28 cellular contexts compared by ENCODE assay signal in the genomic region with DNA sequence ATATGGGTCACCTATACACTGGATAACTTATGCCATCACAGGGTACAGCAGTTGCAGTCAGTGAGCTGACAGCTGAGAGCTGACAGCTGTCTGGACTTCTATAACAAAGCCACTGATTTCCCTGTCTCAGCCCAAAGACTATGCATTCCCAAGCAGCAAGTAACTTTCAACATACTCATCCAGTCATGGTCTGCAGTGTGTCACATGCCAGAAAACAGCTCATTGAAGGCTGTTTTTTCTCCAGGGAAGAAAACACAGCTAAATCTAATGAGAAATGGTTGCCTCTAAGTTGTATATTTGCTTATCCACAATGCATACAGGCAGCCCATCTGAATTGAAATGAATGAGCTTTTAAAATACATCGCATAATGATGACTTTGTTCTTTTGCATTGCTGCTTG. TPM values are rescaled to one million over a fixed set of nuclear protein-coding genes. Genes with fewer than 3 reads are reported as not detected.
DNase-seq lines count a peak whose midpoint lies in the region; ATAC-seq, FAIRE-seq and TF ChIP-seq lines count a peak whose summit lies in the region.
"Had no signal": no experiment of that assay in that cellular context is flagged by ENCODE, and none has a peak within 500 bp of the region (broad histone marks: within the 10 kb centered on the region; RNA-seq: fewer than 3 reads in every experiment).

No MANE protein-coding gene starts in this region.

- BruUV-seq in IMR-90 (replicated peaks; lab: Mats Ljungman, UMichigan) = no TSS peak
- BruUV-seq in HepG2 (replicated peaks; lab: Mats Ljungman, UMichigan) = no TSS peak

- H2AK9ac ChIP-seq in IMR-90 (replicated peaks; ENCODE audit: low read depth, low read length, poor library complexity) = no peak overlapping the region

- H2AFZ ChIP-seq in IMR-90 (replicated peaks; ENCODE audit: low read length, poor library complexity) (no peak overlapping the region), HepG2 (ENCODE audit: low read length) (no peak overlapping the region)
- H2AFZ ChIP-seq: hepatocyte, neural progenitor cell had no signal

- TF ChIP-seq RAD21 in IMR-90 (IDR thresholded peaks at IDR 0.05; ENCODE audit: low read length) = no peak
- TF ChIP-seq RAD21 in HepG2 (CRISPR knock-in tag; IDR thresholded peaks at IDR 0.05) = no peak

- no peak overlapping the region for H3K56ac ChIP-seq in IMR-90 (ENCODE audit: extremely low read depth, insufficient read depth, low read length)

- H3K79me2 ChIP-seq in HepG2 (ENCODE audit: insufficient read depth, low read length) = no peaks in the 10 kb centered on the region
- H3K79me2 ChIP-seq: hepatocyte had no signal

- TF ChIP-seq CTCF in IMR-90 (conservative IDR thresholded peaks at IDR 0.05; ENCODE audit: low read depth, low read length) (no peak), HepG2 (CRISPR knock-in tag; IDR thresholded peaks at IDR 0.05) (no peak)

- no peaks in the 10 kb centered on the region for H3K79me1 ChIP-seq in IMR-90 (ENCODE audit: low read depth in 1 of 2, low read length in 2 of 2)

- in situ Hi-C loops in IMR-90 (cut with MboI; ENCODE audit: low sequenced_read_pairs) = no loop called here
- in situ Hi-C loops in HepG2 (cut with HindIII; ENCODE audit: extremely low pct_ligation_motif_present, low pct_unique_long_range_greater_than_20kb) = no loop called here

- H3K4me2 ChIP-seq in IMR-90 (ENCODE audit: low read depth, low read length) = no peak overlapping the region
- no peak overlapping the region for H3K4me2 ChIP-seq in HepG2 (ENCODE audit: low read depth, low read length)
- H3K4me2 ChIP-seq: hepatocyte, neural progenitor cell had no signal

- TF ChIP-seq EP300 in HepG2 (IDR thresholded peaks at IDR 0.05; ENCODE audit: low read depth in 2 of 2, low read length in 2 of 2) (no peak), HepG2 (CRISPR knock-in tag; IDR thresholded peaks at IDR 0.05; ENCODE audit: borderline replicate concordance) (no peak)

- H3K9me3 ChIP-seq in IMR-90 (ENCODE audit: control insufficient read depth, insufficient read depth, low read length) (no peaks in the 10 kb centered on the region), HepG2 (ENCODE audit: low read length) (no peaks in the 10 kb centered on the region)
- H3K9me3 ChIP-seq: vagina had no signal

- no peak for FAIRE-seq in HepG2 (lab: Jason Lieb, UNC)
- FAIRE-seq: D721Med, G401.6, GM12878 had no signal

- H2BK5ac ChIP-seq in IMR-90 (ENCODE audit: low read depth, low read length, poor library complexity, severe bottlenecking) = no peak overlapping the region

- TF ChIP-seq POLR2A in IMR-90 (IDR thresholded peaks at IDR 0.05; ENCODE audit: low read depth, low read length) = no peak
- no peak for TF ChIP-seq POLR2A in HepG2 (IDR thresholded peaks at IDR 0.05; ENCODE audit: insufficient read depth in 1 of 2, low read depth in 2 of 2, low read length in 2 of 2)

- H3K27me3 ChIP-seq in IMR-90 (ENCODE audit: control insufficient read depth, insufficient read depth, low read length) (peaks cover 10% of the 10 kb centered on the region), HepG2 (ENCODE audit: control insufficient read depth in 1 of 2, insufficient read depth in 2 of 2, low read length in 2 of 2) (no peaks in the 10 kb centered on the region)
- H3K27me3 ChIP-seq: hepatocyte, neural progenitor cell, vagina had no signal

- H3K4me3 ChIP-seq in IMR-90 (ENCODE audit: insufficient read depth, low read depth, low read length) (no peak overlapping the region), HepG2 (replicated peaks in 1 of 3; ENCODE audit: insufficient read depth in 1 of 3, low read depth in 2 of 3, low read length in 3 of 3) (no peak overlapping the region)
- H3K4me3 ChIP-seq: GM12878, hepatocyte, neural progenitor cell, vagina had no signal

- intact Hi-C loops in IMR-90 (cut with micrococcal nuclease) = no loop called here
- intact Hi-C loops in HepG2 (cut with micrococcal nuclease; ENCODE audit: unreplicated experiment) = no loop called here

- CTCF ChIA-PET in IMR-90 (lab: Yijun Ruan, JAX) (interaction anchor here (0.7 kb wide), 1 partner anchor 107 kb away, joined by 5 read pairs; no protein-coding TSS in a partner anchor), HepG2 (lab: Yijun Ruan, JAX; ENCODE audit: low intra/inter-chr PET ratio, low total read pairs) (no interaction called here)

- no peak overlapping the region for H3K9ac ChIP-seq in IMR-90 (ENCODE audit: low read depth, low read length)
- H3K9ac ChIP-seq in HepG2 (ENCODE audit: insufficient read depth, low read depth, low read length) = no peak overlapping the region
- H3K9ac ChIP-seq: neural progenitor cell had no signal

- dilution Hi-C loops in IMR-90 (cut with HindIII; ENCODE audit: low sequenced_read_pairs, unreplicated experiment) = no loop called here

- no peak overlapping the region for H3K14ac ChIP-seq in IMR-90 (replicated peaks; ENCODE audit: low read depth, low read length)

- no CpG with 5 or more reads among the region's 1 CpG for WGBS in IMR-90 (ENCODE audit: extremely low coverage in 2 of 2, insufficient read length in 1 of 2), 2 experiments
- 100% methylated on average over 1 of the region's 1 CpG for WGBS in HepG2 (ENCODE audit: low lambda C conversion rate)

- ATAC-seq in IMR-90 (ENCODE audit: low read depth) = peak; percentile 35
- ATAC-seq in HepG2 = no peak
- ATAC-seq: esophagus mucosa, GM12878, HCT116, PC-3 had no signal

- H4K91ac ChIP-seq in IMR-90 (ENCODE audit: insufficient read depth, low read depth, low read length) = no peak overlapping the region

- H2AK5ac ChIP-seq in IMR-90 (ENCODE audit: low read depth, low read length) = no peak overlapping the region

- H4K8ac ChIP-seq in IMR-90 (ENCODE audit: low read depth in 2 of 2, low read length in 2 of 2) = no peak overlapping the region

- no peak overlapping the region for H3K23ac ChIP-seq in IMR-90 (ENCODE audit: low read depth, low read length)

- H3K36me3 ChIP-seq in IMR-90 (ENCODE audit: control insufficient read depth, insufficient read depth, low read length) (no peaks in the 10 kb centered on the region), HepG2 (replicated peaks in 1 of 2; ENCODE audit: control insufficient read depth in 1 of 2, insufficient read depth in 2 of 2, low read length in 2 of 2) (no peaks in the 10 kb centered on the region)
- H3K36me3 ChIP-seq: neural progenitor cell, vagina, WERI-Rb-1 had no signal

- no peak overlapping the region for H2BK120ac ChIP-seq in IMR-90 (ENCODE audit: low read depth, low read length)

- no peak overlapping the region for H2BK15ac ChIP-seq in IMR-90 (ENCODE audit: low read depth, low read length)

- H4K5ac ChIP-seq in IMR-90 (ENCODE audit: low read depth, low read length) = no peak overlapping the region

- H3K27ac ChIP-seq in IMR-90 (ENCODE audit: insufficient read depth, low read length) (no peak overlapping the region), HepG2 (ENCODE audit: extremely low read length, insufficient read depth, low read length) (no peak overlapping the region)
- H3K27ac ChIP-seq: hepatocyte, neural progenitor cell, vagina, WERI-Rb-1 had no signal

- H4K20me1 ChIP-seq in IMR-90 (ENCODE audit: insufficient read depth, low read length) (no peaks in the 10 kb centered on the region), HepG2 (ENCODE audit: insufficient read depth, low read length) (no peaks in the 10 kb centered on the region)

- H3K9me1 ChIP-seq in IMR-90 (ENCODE audit: insufficient read depth, low read length) = no peaks in the 10 kb centered on the region

- no peak overlapping the region for H3K18ac ChIP-seq in IMR-90 (ENCODE audit: low read depth, low read length)

- H3K4me1 ChIP-seq in IMR-90 (ENCODE audit: control insufficient read depth, insufficient read depth, low read length) = no peaks in the 10 kb centered on the region
- no peaks in the 10 kb centered on the region for H3K4me1 ChIP-seq in HepG2 (ENCODE audit: insufficient read depth, low read length)
- H3K4me1 ChIP-seq: neural progenitor cell, vagina had no signal

- no peak overlapping the region for H3K4ac ChIP-seq in IMR-90 (ENCODE audit: low read depth, low read length)

- POLR2A ChIA-PET in IMR-90 (lab: Charles Lee; ENCODE audit: unreplicated experiment) (no interaction called here), HepG2 (lab: Yijun Ruan, JAX) (no interaction called here)

- DNase-seq in AG08395 (ENCODE audit: low spot score) (peak; percentile 22), IMR-90 (peak; percentile 31), epidermal melanocyte (ENCODE audit: insufficient read length, low spot score) (peak; percentile 40), islet precursor cell (peak; percentile 59), hypothalamus (lab: John Stamatoyannopoulos, UW) (no peak), cerebellar nuclear complex (lab: John Stamatoyannopoulos, UW) (no peak), HepG2 (ENCODE audit: low spot score) (no peak), HPDE6-E6E7 (ENCODE audit: extremely low spot score) (no peak)
- DNase-seq: activated CD4-positive, alpha-beta memory T cell treated with anti-CD3 and anti-CD28 coated beads for 36 hours; activated naive CD4-positive, alpha-beta T cell treated with Interleukin-2 at 50 U/mL for 16 hours; NCI-H187 treated with DMSO at 0.1 percent for 48 hours; NCI-H2227 treated with DMSO at 0.1 percent for 48 hours; PC-3; SIG-M5; WERI-Rb-1 had no signal

- H2BK20ac ChIP-seq in IMR-90 (ENCODE audit: low read depth, low read length) = no peak overlapping the region

RNA-seq across cellular contexts. Expression of a gene that starts 6.3 kb away (rescaled TPM):
- not detected in 2 replicates for total RNA-seq in IMR-90 (2012; rRNA removed)
- polyA plus RNA-seq in IMR-90 (2012; rRNA removed) = not detected in 2 replicates
- not detected in 2 replicates for polyA plus RNA-seq in IMR-90 (2012; cell fraction: cytosol; rRNA removed)
- not detected in 2 replicates for polyA plus RNA-seq in IMR-90 (2012; cell fraction: nucleus; rRNA removed; ENCODE audit: low replicate concordance)
- not detected in 2 replicates for total RNA-seq in HepG2 (2016; rRNA removed; fragmentation: Illumina TruSeq; extraction: Trizol)
- total RNA-seq in HepG2 (2016; cell fraction: cytosol; rRNA removed; fragmentation: Illumina TruSeq; extraction: Trizol; ENCODE audit: low read depth) = not detected in 2 replicates
- total RNA-seq in HepG2 (2016; cell fraction: insoluble cytoplasmic fraction; rRNA removed; fragmentation: Illumina TruSeq; extraction: Trizol) = not detected in 2 replicates
- not detected in 2 replicates for total RNA-seq in HepG2 (2016; cell fraction: membrane; rRNA removed; fragmentation: Illumina TruSeq; extraction: Trizol)
- total RNA-seq in HepG2 (2016; cell fraction: nucleus; rRNA removed; fragmentation: Illumina TruSeq; extraction: Trizol) = not detected in 2 replicates
- polyA plus RNA-seq in HepG2 (2011; rRNA removed) = not detected in 2 replicates
- not detected in 2 replicates for polyA plus RNA-seq in HepG2 (2011; cell fraction: cytosol; rRNA removed)
- polyA plus RNA-seq in HepG2 (2011; cell fraction: nucleus; rRNA removed) = not detected in 2 replicates
- polyA plus RNA-seq in HepG2 (2012) = not detected in 2 replicates
- polyA plus RNA-seq in HepG2 (2016; cell fraction: cytosol; fragmentation: Illumina TruSeq; extraction: Trizol; ENCODE audit: low read depth) = not detected in 2 replicates
- polyA plus RNA-seq in HepG2 (2016; cell fraction: insoluble cytoplasmic fraction; fragmentation: Illumina TruSeq; extraction: Trizol; ENCODE audit: low read depth) = not detected in 2 replicates
- not detected in 2 replicates for polyA plus RNA-seq in HepG2 (2016; cell fraction: membrane; fragmentation: Illumina TruSeq; extraction: Trizol; ENCODE audit: low read depth)
- not detected in 2 replicates for polyA plus RNA-seq in HepG2 (2016; cell fraction: nucleus; fragmentation: Illumina TruSeq; extraction: Trizol; ENCODE audit: insufficient read depth, low read depth)
- 0.02 TPM in 1 of 2 replicates, not detected in the other for polyA minus RNA-seq in HepG2 (2011; rRNA and poly(A)+ RNA removed; ENCODE audit: low replicate concordance)
- polyA minus RNA-seq in HepG2 (2011; cell fraction: cytosol; rRNA and poly(A)+ RNA removed) = not detected in 2 replicates
- polyA minus RNA-seq in HepG2 (2011; cell fraction: nucleus; rRNA and poly(A)+ RNA removed) = not detected in 2 replicates
- total RNA-seq: A172; activated CD4-positive, alpha-beta memory T cell treated with anti-CD3 and anti-CD28 coated beads for 36 hours; dermis microvascular lymphatic vessel endothelial cell; esophagus mucosa; GM12878; pulmonary artery endothelial cell; T-helper 1 cell treated with Interleukin-12 subunit alpha and Interleukin-12 subunit beta and Interleukin-4 antibody, amounts not matched to agents 30 ng/mL and 1 ng/mL, for 36 hours; vagina had no signal
- polyA plus RNA-seq: hepatocyte had no signal

RNA-seq across cellular contexts. Expression of a gene that starts 48.5 kb away (rescaled TPM):
- total RNA-seq in IMR-90 (2012; rRNA removed) (not detected in 2 replicates), HepG2 (2016; rRNA removed; fragmentation: Illumina TruSeq; extraction: Trizol) (not detected in 2 replicates)
- polyA plus RNA-seq in IMR-90 (2012; rRNA removed) (not detected in 2 replicates), HepG2 (2011; rRNA removed) (not detected in 2 replicates)
- polyA plus RNA-seq in IMR-90 (2012; cell fraction: cytosol; rRNA removed) = not detected in 2 replicates
- polyA plus RNA-seq in IMR-90 (2012; cell fraction: nucleus; rRNA removed; ENCODE audit: low replicate concordance) = not detected in 2 replicates
- total RNA-seq in HepG2 (2016; cell fraction: cytosol; rRNA removed; fragmentation: Illumina TruSeq; extraction: Trizol; ENCODE audit: low read depth) = not detected in 2 replicates
- not detected in 2 replicates for total RNA-seq in HepG2 (2016; cell fraction: insoluble cytoplasmic fraction; rRNA removed; fragmentation: Illumina TruSeq; extraction: Trizol)
- not detected in 2 replicates for total RNA-seq in HepG2 (2016; cell fraction: membrane; rRNA removed; fragmentation: Illumina TruSeq; extraction: Trizol)
- total RNA-seq in HepG2 (2016; cell fraction: nucleus; rRNA removed; fragmentation: Illumina TruSeq; extraction: Trizol) = not detected in 2 replicates
- polyA plus RNA-seq in HepG2 (2011; cell fraction: cytosol; rRNA removed) = not detected in 2 replicates
- not detected in 2 replicates for polyA plus RNA-seq in HepG2 (2011; cell fraction: nucleus; rRNA removed)
- polyA plus RNA-seq in HepG2 (2012) = not detected in 2 replicates
- not detected in 2 replicates for polyA plus RNA-seq in HepG2 (2016; cell fraction: cytosol; fragmentation: Illumina TruSeq; extraction: Trizol; ENCODE audit: low read depth)
- not detected in 2 replicates for polyA plus RNA-seq in HepG2 (2016; cell fraction: insoluble cytoplasmic fraction; fragmentation: Illumina TruSeq; extraction: Trizol; ENCODE audit: low read depth)
- not detected in 2 replicates for polyA plus RNA-seq in HepG2 (2016; cell fraction: membrane; fragmentation: Illumina TruSeq; extraction: Trizol; ENCODE audit: low read depth)
- not detected in 2 replicates for polyA plus RNA-seq in HepG2 (2016; cell fraction: nucleus; fragmentation: Illumina TruSeq; extraction: Trizol; ENCODE audit: insufficient read depth, low read depth)
- polyA minus RNA-seq in HepG2 (2011; rRNA and poly(A)+ RNA removed; ENCODE audit: low replicate concordance) = not detected in 2 replicates
- not detected in 2 replicates for polyA minus RNA-seq in HepG2 (2011; cell fraction: cytosol; rRNA and poly(A)+ RNA removed)
- not detected in 2 replicates for polyA minus RNA-seq in HepG2 (2011; cell fraction: nucleus; rRNA and poly(A)+ RNA removed)
- total RNA-seq: A172; activated CD4-positive, alpha-beta memory T cell treated with anti-CD3 and anti-CD28 coated beads for 36 hours; dermis microvascular lymphatic vessel endothelial cell; esophagus mucosa; GM12878; hepatocyte; pulmonary artery endothelial cell; T-helper 1 cell treated with Interleukin-12 subunit alpha and Interleukin-12 subunit beta and Interleukin-4 antibody, amounts not matched to agents 30 ng/mL and 1 ng/mL, for 36 hours; temporal lobe; vagina had no signal
- polyA plus RNA-seq: GM12878, hepatocyte had no signal

Comparison
In these comparisons a context has a peak if more than half of its experiments do, and no peak if none do; other contexts are left out.
1. DNase-seq: peak in AG08395 (single experiment), IMR-90 (single experiment), epidermal melanocyte (single experiment) and islet precursor cell (single experiment); none in hypothalamus (0 of 51), cerebellar nuclear complex (0 of 2), HepG2 (single experiment) and HPDE6-E6E7 (single experiment).